ENCODE assay signal across 8 cellular contexts in genomic region chr7:137626469-137627067, GRCh38.
DNase-seq lines count a peak whose midpoint lies in the region; ATAC-seq and TF ChIP-seq lines count a peak whose summit lies in the region.

No MANE protein-coding gene starts in this region.

- no peak overlapping the region for H3K4me3 ChIP-seq in astrocyte of the cerebellum (ENCODE audit: low read depth, low read length)

- ATAC-seq in GM18511 (IDR thresholded peaks at IDR 0.05; ENCODE audit: unreplicated experiment) (peak; percentile 83), HG02973 (IDR thresholded peaks at IDR 0.05; ENCODE audit: unreplicated experiment) (peak; percentile 76)

- DNase-seq in CD1c-positive myeloid dendritic cell (ENCODE audit: extremely low spot score): peak; percentile 57
- peak; percentile 21 to 62 for DNase-seq in NCI-H524 (lab: John Stamatoyannopoulos, UW)
- DNase-seq in astrocyte of the cerebellum (ENCODE audit: low read depth): peak; percentile 26
- peak; percentile 88 for DNase-seq in iPS-NIHi7 (ENCODE audit: extremely low spot score)
- peak in 2 of 3 donors; percentile 4 to 21 for DNase-seq in stimulated activated CD4-positive, alpha-beta T cell treated with anti-CD3 and anti-CD28 coated beads, TNF-alpha, amount 100 ng/mL, for 48 hours (ENCODE audit: low read depth in 3 of 3)
- no peak for DNase-seq in NCI-H2107 (lab: John Stamatoyannopoulos, UW)

- in situ Hi-C loops in astrocyte of the cerebellum (cut with HindIII; ENCODE audit: low sequenced_read_pairs): no loop called here

- peak; percentile 75 for TF ChIP-seq CTCF in astrocyte of the cerebellum (IDR thresholded peaks at IDR 0.05; ENCODE audit: low read depth, low read length, missing control alignments)
